In the genomic region with DNA sequence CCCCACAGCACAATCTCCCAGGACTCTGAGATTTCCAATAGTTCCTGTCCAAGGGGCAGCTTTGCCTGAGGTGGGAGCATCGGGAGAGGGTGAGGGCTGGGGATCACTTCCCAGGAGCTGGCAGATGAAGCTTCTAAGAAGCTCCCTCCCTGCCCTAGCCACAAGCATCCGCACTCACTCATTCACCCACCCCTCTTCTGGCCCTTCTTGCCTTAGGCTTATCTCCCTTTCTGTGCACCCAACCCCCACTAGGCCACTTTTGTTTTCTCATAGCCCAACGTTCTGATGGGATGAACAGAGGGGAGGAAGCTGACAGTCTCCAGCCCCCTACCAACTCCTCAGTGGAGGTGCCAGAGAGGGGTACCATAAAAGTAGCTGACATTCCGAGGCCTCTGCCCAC, we compare ENCODE assay signal across 17 cellular contexts. TPM values are rescaled to one million over a fixed set of nuclear protein-coding genes. Genes with fewer than 3 reads are reported as not detected.
A peak's percentile ranks its signal among the peaks of the same experiment; 100 is the strongest.
DNase-seq lines count a peak whose midpoint lies in the region; ATAC-seq and TF ChIP-seq lines count a peak whose summit lies in the region.
"Had no signal": no experiment of that assay in that cellular context is flagged by ENCODE, and none has a peak within 500 bp of the region (broad histone marks: within the 10 kb centered on the region; RNA-seq: fewer than 3 reads in every experiment).

No MANE protein-coding gene starts in this region.

- no peaks in the 10 kb centered on the region for H3K9me3 Mint-ChIP-seq in brain
- H3K9me3 Mint-ChIP-seq: dendritic cell treated with granulocyte-macrophage colony-stimulating factor and Interleukin-4, amounts not matched to agents 40 ng/mL and 50 ng/mL, for 4 days had no signal

- H3K27ac ChIP-seq in gastrocnemius medialis, result peak overlapping the region; percentile 58 to 67 (median 62)
- H3K27ac ChIP-seq: pancreas, VCaP had no signal

- H3K27me3 ChIP-seq in gastrocnemius medialis, result peaks cover 29 to 39% (median 30%) of the 10 kb centered on the region in 3 donors

- H3K36me3 Mint-ChIP-seq in brain, result no peaks in the 10 kb centered on the region

- H3K27me3 Mint-ChIP-seq in brain, result peaks cover 17% of the 10 kb centered on the region

- H3K36me3 ChIP-seq in gastrocnemius medialis, result no peaks in the 10 kb centered on the region
- H3K36me3 ChIP-seq: pancreas had no signal

- DNase-seq in NCI-H2227 (lab: John Stamatoyannopoulos, UW; ENCODE audit: unreplicated experiment), result peak; percentile 36
- DNase-seq in NCI-H2227 treated with DMSO at 0.1 percent for 48 hours (lab: John Stamatoyannopoulos, UW), result no peak
- DNase-seq in islet precursor cell, result peak; percentile 88
- no peak for DNase-seq in gastrocnemius medialis
- DNase-seq: 8988T; activated CD8-positive, alpha-beta memory T cell treated with anti-CD3 and anti-CD28 coated beads for 24 hours; aorta; KG1; mucosa of descending colon; pancreas; stimulated activated CD4-positive, alpha-beta T cell treated with anti-CD3 and anti-CD28 coated beads, Interleukin-12 subunit alpha, Interleukin-12 subunit beta, amount 100 ng/mL, for 4 hours had no signal

- no peak overlapping the region for H3K4me3 ChIP-seq in gastrocnemius medialis
- H3K4me3 ChIP-seq: mucosa of descending colon, pancreas had no signal

- peaks cover 15 to 19% of the 10 kb centered on the region in 2 donors for H3K4me1 ChIP-seq in gastrocnemius medialis
- H3K4me1 ChIP-seq: pancreas had no signal

- H3K27ac Mint-ChIP-seq in brain, result peak overlapping the region; percentile 78 to 99 (median 89)
- H3K27ac Mint-ChIP-seq: dendritic cell treated with granulocyte-macrophage colony-stimulating factor and Interleukin-4, amounts not matched to agents 40 ng/mL and 50 ng/mL, for 4 days had no signal

- no peaks in the 10 kb centered on the region for H3K9me3 ChIP-seq in gastrocnemius medialis
- H3K9me3 ChIP-seq: mucosa of descending colon, pancreas had no signal

- H3K4me1 Mint-ChIP-seq in brain, result peaks cover 69% of the 10 kb centered on the region

- no peak for TF ChIP-seq CTCF in brain (conservative IDR thresholded peaks at IDR 0.05)
- no peak for TF ChIP-seq CTCF in gastrocnemius medialis (IDR thresholded peaks at IDR 0.05 in 4 of 5, conservative IDR thresholded peaks at IDR 0.05 in 1 of 5)

- ATAC-seq in gastrocnemius medialis (no peak), GM18868 (IDR thresholded peaks at IDR 0.05; ENCODE audit: unreplicated experiment) (no peak), HG03442 (IDR thresholded peaks at IDR 0.05; ENCODE audit: unreplicated experiment) (no peak), HG03159 (IDR thresholded peaks at IDR 0.05; ENCODE audit: unreplicated experiment) (no peak)
- ATAC-seq: pancreas had no signal

- peak overlapping the region; percentile 51 to 91 (median 65) for H3K4me3 Mint-ChIP-seq in brain
- H3K4me3 Mint-ChIP-seq: dendritic cell treated with granulocyte-macrophage colony-stimulating factor and Interleukin-4, amounts not matched to agents 40 ng/mL and 50 ng/mL, for 4 days had no signal

- intact Hi-C loops in gastrocnemius medialis (cut with DNase I; ENCODE audit: low total_unique reads), result no loop called here

- TF ChIP-seq POLR2A in gastrocnemius medialis (IDR thresholded peaks at IDR 0.05), result no peak

- in situ Hi-C loops in gastrocnemius medialis (cut with MboI; ENCODE audit: low sequenced_read_pairs in 4 of 4), result loop anchor here (5.0 to 10.0 kb wide), 4 partner anchors 73 to 187 kb away; a partner anchor contains a TSS

RNA-seq across cellular contexts. Expression of a gene that starts 3.7 kb away (rescaled TPM):
- 35.4 TPM for polyA plus RNA-seq in brain (ENCODE audit: insufficient read depth, low read depth, low replicate concordance)
- 10 to 100 TPM; 15.9 to 20.8 (median 18.1) TPM for total RNA-seq in gastrocnemius medialis

RNA-seq across cellular contexts. Expression of a gene that starts 41.8 kb away (rescaled TPM):
- 25.2 TPM for polyA plus RNA-seq in brain (ENCODE audit: insufficient read depth, low read depth, low replicate concordance)
- total RNA-seq in gastrocnemius medialis, result 10 to 100 TPM; 31.3 to 91.6 (median 52.4) TPM

Comparison
In these comparisons a context has a peak if more than half of its experiments do, and no peak if none do; other contexts are left out.
1. DNase-seq: peak in NCI-H2227 (single experiment) and islet precursor cell (single experiment); none in NCI-H2227 treated with DMSO at 0.1 percent for 48 hours (single experiment) and gastrocnemius medialis (0 of 2).